Comparison of ENCODE assay signal across 3 cellular contexts in the genomic region with DNA sequence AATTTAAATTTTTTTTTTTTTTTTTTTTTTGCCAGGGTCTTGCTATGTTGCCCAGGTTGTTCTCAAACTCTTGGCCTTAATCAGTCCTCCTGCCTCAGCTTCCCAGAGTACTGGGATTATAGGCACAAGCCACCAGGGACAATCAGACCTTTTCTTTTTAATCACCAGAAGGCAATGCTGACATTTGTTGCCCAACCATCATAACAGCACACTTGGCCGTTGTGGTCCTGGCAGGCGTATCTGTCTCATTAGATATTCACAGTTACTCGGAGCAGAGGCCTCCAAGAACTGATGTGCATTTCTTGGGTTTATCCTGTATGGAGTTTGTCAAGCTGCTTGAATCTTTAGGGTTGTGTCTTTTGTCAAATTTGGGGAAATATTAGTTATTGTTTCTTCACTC.
"Had no signal": no experiment of that assay in that cellular context is flagged by ENCODE, and none has a peak within 500 bp of the region (broad histone marks: within the 10 kb centered on the region; RNA-seq: fewer than 3 reads in every experiment).

No MANE protein-coding gene starts in this region.

- DNase-seq: GDM1, GF-D8 had no signal

- ATAC-seq: GM12878 had no signal

- H3K4me3 ChIP-seq: GM12878 had no signal
